28 cellular contexts compared by ENCODE assay signal in genomic region chr9:75775966-75776691, GRCh38.
"Had no signal": no experiment of that assay in that cellular context is flagged by ENCODE, and none has a peak within 500 bp of the region (broad histone marks: within the 10 kb centered on the region; RNA-seq: fewer than 3 reads in every experiment).

No MANE protein-coding gene starts in this region.

- H3K4me1 Mint-ChIP-seq: activated naive CD8-positive, alpha-beta T cell treated with anti-CD3 and anti-CD28 coated beads, Interleukin-2, amount 10 ng/mL, durations not matched to agents 7 days and 5 days; T-helper 17 cell; WTC11 had no signal

- H3K4me3 ChIP-seq: adrenal gland had no signal

- DNase-seq: activated CD4-positive, alpha-beta T cell treated with anti-CD3 and anti-CD28 coated beads for 48 hours; activated CD4-positive, alpha-beta T cell treated with anti-CD3 and anti-CD28 coated beads, Interleukin-2, amount 50 U/mL, for 4 hours; activated CD4-positive, CD25-positive, alpha-beta regulatory T cell treated with anti-CD3 and anti-CD28 coated beads, Interleukin-2, amount 50 U/mL, for 72 hours; activated CD8-positive, alpha-beta memory T cell treated with anti-CD3 and anti-CD28 coated beads, Interleukin-2, amount 50 U/mL, for 48 hours; activated CD8-positive, alpha-beta T cell treated with anti-CD3 and anti-CD28 coated beads, Interleukin-2, amount 10 ng/mL, durations not matched to agents 7 days and 5 days; activated naive CD4-positive, alpha-beta T cell treated with anti-CD3 and anti-CD28 coated beads, Interleukin-2, amount 50 U/mL, for 16 hours; activated naive CD8-positive, alpha-beta T cell treated with anti-CD3 and anti-CD28 coated beads, Interleukin-2, amount 10 ng/mL, durations not matched to agents 7 days and 5 days; activated T-cell treated with anti-CD3 and anti-CD28 coated beads, Interleukin-2, amount 50 U/mL, for 1 hour; adrenal gland; anterior cingulate cortex; cerebellar nuclear complex; IMR-90; KG1; MV-4-11; NCI-H1105; NCI-H1436 treated with DMSO at 0.1 percent for 48 hours; NCI-H187; NCI-H2171; NCI-H345; NCI-H524 treated with DMSO at 0.1 percent for 48 hours; NCI-H748 treated with DMSO at 0.1 percent for 48 hours; OCI-M1; RPMI8226; SIG-M5; T-helper 17 cell; T-helper 9 cell had no signal

- H3K4me3 Mint-ChIP-seq: activated CD8-positive, alpha-beta T cell treated with anti-CD3 and anti-CD28 coated beads, Interleukin-2, amount 10 ng/mL, durations not matched to agents 7 days and 5 days; activated naive CD8-positive, alpha-beta T cell treated with anti-CD3 and anti-CD28 coated beads, Interleukin-2, amount 10 ng/mL, durations not matched to agents 7 days and 5 days; T-helper 17 cell; WTC11 had no signal

- H3K27ac Mint-ChIP-seq: activated CD8-positive, alpha-beta T cell treated with anti-CD3 and anti-CD28 coated beads, Interleukin-2, amount 10 ng/mL, durations not matched to agents 7 days and 5 days; activated naive CD8-positive, alpha-beta T cell treated with anti-CD3 and anti-CD28 coated beads, Interleukin-2, amount 10 ng/mL, durations not matched to agents 7 days and 5 days; T-helper 17 cell; WTC11 had no signal

- H3K4me1 ChIP-seq: adrenal gland had no signal

- H3K27ac ChIP-seq: adrenal gland had no signal

- H3K36me3 Mint-ChIP-seq: activated naive CD8-positive, alpha-beta T cell treated with anti-CD3 and anti-CD28 coated beads, Interleukin-2, amount 10 ng/mL, durations not matched to agents 7 days and 5 days had no signal

- H3K36me3 ChIP-seq: adrenal gland had no signal

- H3K27me3 ChIP-seq: adrenal gland had no signal

- H3K9me3 ChIP-seq: adrenal gland had no signal

- ATAC-seq: activated CD8-positive, alpha-beta T cell treated with anti-CD3 and anti-CD28 coated beads, Interleukin-2, amount 10 ng/mL, durations not matched to agents 7 days and 5 days; Panc1; T-helper 17 cell; WTC11 had no signal

- H3K27me3 Mint-ChIP-seq: T-helper 17 cell had no signal
